Comparison of ENCODE assay signal across 16 cellular contexts in genomic region chr9:124384210-124384609, GRCh38. TPM values are rescaled to one million over a fixed set of nuclear protein-coding genes. Genes with fewer than 3 reads are reported as not detected.
DNase-seq lines count a peak whose midpoint lies in the region; ATAC-seq and TF ChIP-seq lines count a peak whose summit lies in the region.
"Had no signal": no experiment of that assay in that cellular context is flagged by ENCODE, and none has a peak within 500 bp of the region (broad histone marks: within the 10 kb centered on the region; RNA-seq: fewer than 3 reads in every experiment).

No MANE protein-coding gene starts in this region.

- no peak overlapping the region for H3K4me3 Mint-ChIP-seq in glutamatergic neuron (ENCODE audit: unreplicated experiment)
- H3K4me3 Mint-ChIP-seq: CD14-positive monocyte; CD4-positive, alpha-beta memory T cell had no signal

- ATAC-seq in right lobe of liver (peak; percentile 6 to 42 (median 10)), GM21528 (IDR thresholded peaks at IDR 0.05; ENCODE audit: low FRiP score, unreplicated experiment) (no peak)

- H3K9me3 Mint-ChIP-seq in glutamatergic neuron (ENCODE audit: unreplicated experiment), result no peaks in the 10 kb centered on the region
- H3K9me3 Mint-ChIP-seq: CD14-positive monocyte; CD4-positive, alpha-beta memory T cell had no signal

- H3K36me3 Mint-ChIP-seq in glutamatergic neuron (ENCODE audit: unreplicated experiment), result peaks cover 6% of the 10 kb centered on the region

- DNase-seq in SIG-M5 treated with dmso at 0.1 percent for 504 hours (lab: John Stamatoyannopoulos, UW; ENCODE audit: unreplicated experiment) (peak; percentile 33), SIG-M5 (lab: John Stamatoyannopoulos, UW) (no peak), glutamatergic neuron (no peak), right lobe of liver (no peak), tibial artery (no peak), NCI-H345 treated with DMSO at 0.1 percent for 48 hours (lab: John Stamatoyannopoulos, UW; ENCODE audit: unreplicated experiment) (no peak), right atrium auricular region (ENCODE audit: low spot score) (no peak)
- DNase-seq: 8988T; CD4-positive, alpha-beta memory T cell; DMS79; GDM1; GM23248 had no signal

- no peaks in the 10 kb centered on the region for H3K27me3 Mint-ChIP-seq in glutamatergic neuron (ENCODE audit: unreplicated experiment)
- H3K27me3 Mint-ChIP-seq: CD4-positive, alpha-beta memory T cell had no signal

- TF ChIP-seq CTCF in glutamatergic neuron (IDR thresholded peaks at IDR 0.05; ENCODE audit: partially characterized antibody, unreplicated experiment), result no peak
- TF ChIP-seq CTCF in right lobe of liver (IDR thresholded peaks at IDR 0.05), result no peak
- TF ChIP-seq CTCF in tibial artery (IDR thresholded peaks at IDR 0.05), result no peak
- TF ChIP-seq CTCF in right atrium auricular region (IDR thresholded peaks at IDR 0.05), result no peak

- no peaks in the 10 kb centered on the region for H3K36me3 ChIP-seq in right lobe of liver
- H3K36me3 ChIP-seq in tibial artery, result peaks cover 4 to 45% (median 22%) of the 10 kb centered on the region in 3 donors
- H3K36me3 ChIP-seq in right atrium auricular region, result peaks cover 10% of the 10 kb centered on the region

- peak overlapping the region in 2 of 3 donors; percentile 77 to 86 for H3K27ac ChIP-seq in right lobe of liver
- no peak overlapping the region for H3K27ac ChIP-seq in tibial artery
- no peak overlapping the region for H3K27ac ChIP-seq in right atrium auricular region
- H3K27ac ChIP-seq: BLaER1, GM23248 had no signal

- H3K9me3 ChIP-seq in right lobe of liver, result no peaks in the 10 kb centered on the region
- H3K9me3 ChIP-seq in tibial artery, result no peaks in the 10 kb centered on the region
- no peaks in the 10 kb centered on the region for H3K9me3 ChIP-seq in right atrium auricular region
- H3K9me3 ChIP-seq: BLaER1, HAP-1 had no signal

- WGBS in right lobe of liver (ENCODE audit: insufficient coverage, low coverage, low lambda C conversion rate, missing lambda C conversion rate), result 68% methylated on average over 7 of the region's 7 CpGs

- no peak for TF ChIP-seq POLR2A in right lobe of liver (IDR thresholded peaks at IDR 0.05)

- H3K4me3 ChIP-seq in right lobe of liver (no peak overlapping the region), tibial artery (no peak overlapping the region), right atrium auricular region (no peak overlapping the region)
- H3K4me3 ChIP-seq: BLaER1, GM23248, HAP-1 had no signal

- intact Hi-C loops in right lobe of liver (cut with DNase I) (no loop called here), tibial artery (cut with DNase I; ENCODE audit: low total_unique reads) (loop anchor here (10.0 kb wide), 1 partner anchor 259 kb away; no protein-coding TSS in a partner anchor)

- H3K4me1 Mint-ChIP-seq in glutamatergic neuron (ENCODE audit: low read depth, unreplicated experiment), result peaks cover 32% of the 10 kb centered on the region

- peak overlapping the region; percentile 22 for H3K27ac Mint-ChIP-seq in glutamatergic neuron (ENCODE audit: unreplicated experiment)

- H3K27me3 ChIP-seq in right lobe of liver, result no peaks in the 10 kb centered on the region
- no peaks in the 10 kb centered on the region for H3K27me3 ChIP-seq in tibial artery
- no peaks in the 10 kb centered on the region for H3K27me3 ChIP-seq in right atrium auricular region
- H3K27me3 ChIP-seq: BLaER1 had no signal

- H3K4me1 ChIP-seq in right lobe of liver (peaks cover 0 to 71% (median 28%) of the 10 kb centered on the region in 4 donors), tibial artery (peaks cover 0 to 13% (median 5%) of the 10 kb centered on the region in 4 donors), right atrium auricular region (peaks cover 0 to 20% of the 10 kb centered on the region in 2 donors)

RNA-seq across cellular contexts. Expression of gene PSMB7, which starts 31.0 kb away (rescaled TPM):
- total RNA-seq in glutamatergic neuron (ENCODE audit: unreplicated experiment) (185 TPM), right lobe of liver (100 to 1,000 TPM in 2 of 6 experiments, 10 to 100 TPM in 4; 76.4 to 196 (median 96.8) TPM), right atrium auricular region (100 to 1,000 TPM; 178 to 207 TPM)

Comparison
In these comparisons a context has a peak if more than half of its experiments do, and no peak if none do; other contexts are left out.
1. H3K27ac ChIP-seq: peak in right lobe of liver (2 of 3); none in tibial artery (0 of 2) and right atrium auricular region (0 of 2).